Comparison of ENCODE assay signal across 18 cellular contexts in the genomic region with DNA sequence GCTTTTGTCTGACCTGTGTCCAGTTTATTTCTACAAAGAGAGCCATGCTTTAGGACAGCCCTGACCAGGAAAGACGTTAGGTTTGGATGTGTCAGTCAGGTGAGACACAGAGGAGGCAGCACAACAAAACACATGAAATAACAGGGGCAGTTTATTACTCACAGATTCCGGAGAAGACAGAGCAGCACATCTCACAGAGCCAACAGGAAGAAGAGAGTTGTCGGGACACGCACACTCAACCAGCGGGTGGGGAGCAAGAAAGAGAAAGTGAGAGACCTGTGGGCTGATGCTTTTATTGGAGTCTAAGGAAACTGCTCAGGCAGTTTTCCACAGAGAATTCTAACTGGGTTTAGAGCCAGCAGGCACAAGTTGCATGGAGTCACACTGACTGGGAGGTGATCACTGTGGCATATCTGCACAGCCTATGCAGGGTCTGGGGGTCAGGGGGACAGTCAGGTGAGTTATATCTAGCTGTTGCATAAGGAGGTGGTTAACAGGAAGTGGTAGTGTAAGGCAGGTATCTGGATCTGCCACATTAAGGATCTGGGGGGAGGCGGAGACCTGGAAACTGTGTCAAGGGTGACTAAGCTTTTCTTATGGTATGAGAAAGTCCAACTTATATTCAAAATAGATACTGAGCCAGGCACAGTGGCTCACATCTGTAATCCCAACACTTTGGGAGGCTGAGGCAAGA. TPM values are rescaled to one million over a fixed set of nuclear protein-coding genes. Genes with fewer than 3 reads are reported as not detected.
A peak's percentile ranks its signal among the peaks of the same experiment; 100 is the strongest.
DNase-seq lines count a peak whose midpoint lies in the region; ATAC-seq and TF ChIP-seq lines count a peak whose summit lies in the region.
"Had no signal": no experiment of that assay in that cellular context is flagged by ENCODE, and none has a peak within 500 bp of the region (broad histone marks: within the 10 kb centered on the region; RNA-seq: fewer than 3 reads in every experiment).

No MANE protein-coding gene starts in this region.

- intact Hi-C loops in ovary (cut with DNase I) (no loop called here), upper lobe of right lung (cut with DNase I) (no loop called here)

- TF ChIP-seq CTCF in ovary (IDR thresholded peaks at IDR 0.05) (no peak), upper lobe of right lung (IDR thresholded peaks at IDR 0.05) (no peak)

- H3K4me1 Mint-ChIP-seq in activated naive CD8-positive, alpha-beta T cell treated with anti-CD3 and anti-CD28 coated beads for 36 hours, result peaks cover 5% of the 10 kb centered on the region

- H3K4me1 ChIP-seq in ovary (ENCODE audit: insufficient read depth) (no peaks in the 10 kb centered on the region), upper lobe of right lung (no peaks in the 10 kb centered on the region)
- H3K4me1 ChIP-seq: pancreas had no signal

- in situ Hi-C loops in KBM-7 (cut with MboI; ENCODE audit: low pct_unique_long_range_greater_than_20kb, low sequenced_read_pairs), result no loop called here

- peaks cover 2% of the 10 kb centered on the region for H3K36me3 Mint-ChIP-seq in activated naive CD8-positive, alpha-beta T cell treated with anti-CD3 and anti-CD28 coated beads for 36 hours

- H3K9me3 Mint-ChIP-seq in activated naive CD8-positive, alpha-beta T cell treated with anti-CD3 and anti-CD28 coated beads for 36 hours, result peaks cover 10% of the 10 kb centered on the region

- peaks cover 21% of the 10 kb centered on the region for H3K27me3 Mint-ChIP-seq in activated naive CD8-positive, alpha-beta T cell treated with anti-CD3 and anti-CD28 coated beads for 36 hours

- no peak overlapping the region for H3K4me3 ChIP-seq in ovary
- H3K4me3 ChIP-seq in upper lobe of right lung, result no peak overlapping the region
- H3K4me3 ChIP-seq: adrenal gland, pancreas, SJSA1 had no signal

- H3K27ac ChIP-seq in ovary, result no peak overlapping the region
- no peak overlapping the region for H3K27ac ChIP-seq in upper lobe of right lung
- H3K27ac ChIP-seq: adrenal gland, pancreas, SJSA1 had no signal

- H3K4me3 Mint-ChIP-seq in activated naive CD8-positive, alpha-beta T cell treated with anti-CD3 and anti-CD28 coated beads for 36 hours, result peak overlapping the region; percentile 11
- H3K4me3 Mint-ChIP-seq: activated CD8-positive, alpha-beta T cell treated with anti-CD3 and anti-CD28 coated beads, Interleukin-2, amount 10 ng/mL, durations not matched to agents 7 days and 5 days had no signal

- H3K9me3 ChIP-seq in ovary (no peaks in the 10 kb centered on the region), upper lobe of right lung (no peaks in the 10 kb centered on the region)
- H3K9me3 ChIP-seq: adrenal gland, pancreas, SJSA1 had no signal

- DNase-seq in CMK (ENCODE audit: low read depth), result peak; percentile 54
- peak; percentile 92 for DNase-seq in KBM-7
- peak; percentile 18 for DNase-seq in activated naive CD8-positive, alpha-beta T cell treated with anti-CD3 and anti-CD28 coated beads for 36 hours
- DNase-seq in glomerular visceral epithelial cell (ENCODE audit: extremely low spot score), result peak; percentile 23
- DNase-seq in ovary, result no peak
- DNase-seq in upper lobe of right lung, result no peak
- no peak for DNase-seq in NCI-H1105 (lab: John Stamatoyannopoulos, UW)
- DNase-seq: activated CD8-positive, alpha-beta T cell treated with anti-CD3 and anti-CD28 coated beads, Interleukin-2, amount 10 ng/mL, durations not matched to agents 7 days and 5 days; adrenal gland; left cardiac atrium; NCI-H1436 treated with DMSO at 0.1 percent for 48 hours; NCI-H345; pancreas; stimulated activated naive CD8-positive, alpha-beta T cell treated with anti-CD3 and anti-CD28 coated beads, Interleukin-15, Interleukin-2, amounts not matched to agents 100 U/mL and 50 U/mL, for 24 hours had no signal

- TF ChIP-seq EP300 in ovary (IDR thresholded peaks at IDR 0.05), result no peak

- TF ChIP-seq POLR2A in ovary (IDR thresholded peaks at IDR 0.05), result no peak

- ATAC-seq in upper lobe of right lung (no peak), HG02610 (IDR thresholded peaks at IDR 0.05; ENCODE audit: unreplicated experiment) (no peak)
- ATAC-seq: activated CD8-positive, alpha-beta T cell treated with anti-CD3 and anti-CD28 coated beads, Interleukin-2, amount 10 ng/mL, durations not matched to agents 7 days and 5 days; left cardiac atrium; pancreas; stimulated activated naive CD8-positive, alpha-beta T cell treated with anti-CD3 and anti-CD28 coated beads, Interleukin-15, Interleukin-2, amounts not matched to agents 100 U/mL and 50 U/mL, for 24 hours had no signal

- peak overlapping the region; percentile 65 for H3K27ac Mint-ChIP-seq in activated naive CD8-positive, alpha-beta T cell treated with anti-CD3 and anti-CD28 coated beads for 36 hours
- H3K27ac Mint-ChIP-seq: activated CD8-positive, alpha-beta T cell treated with anti-CD3 and anti-CD28 coated beads, Interleukin-2, amount 10 ng/mL, durations not matched to agents 7 days and 5 days had no signal

- H3K27me3 ChIP-seq in ovary, result no peaks in the 10 kb centered on the region
- no peaks in the 10 kb centered on the region for H3K27me3 ChIP-seq in upper lobe of right lung
- H3K27me3 ChIP-seq: adrenal gland, pancreas, SJSA1 had no signal

- H3K36me3 ChIP-seq in ovary (no peaks in the 10 kb centered on the region), upper lobe of right lung (no peaks in the 10 kb centered on the region)
- H3K36me3 ChIP-seq: adrenal gland, pancreas, SJSA1 had no signal

- 44 to 52% (median 51%) methylated on average over 6 of the region's 6 CpGs for WGBS in ovary, 3 donors

RNA-seq across cellular contexts. Expression of a gene that starts 24.1 kb away (rescaled TPM):
- not detected for total RNA-seq in activated naive CD8-positive, alpha-beta T cell treated with anti-CD3 and anti-CD28 coated beads for 36 hours
- total RNA-seq in ovary (under 1 TPM in 1 of 7 donors, not detected in 6; 0.60 TPM), upper lobe of right lung (0.35 TPM)
- polyA plus RNA-seq in ovary, result not detected
- total RNA-seq: activated CD8-positive, alpha-beta T cell treated with anti-CD3 and anti-CD28 coated beads, Interleukin-2, amount 10 ng/mL, durations not matched to agents 7 days and 5 days; cerebellum; left cardiac atrium; pancreas; ureter had no signal
- polyA plus RNA-seq: pancreas had no signal

RNA-seq across cellular contexts. Expression of a gene that starts 53.3 kb away (rescaled TPM):
- total RNA-seq in activated naive CD8-positive, alpha-beta T cell treated with anti-CD3 and anti-CD28 coated beads for 36 hours, result 10 to 100 TPM in 1 of 2 experiments, 1 to 10 TPM in 1; 9.9 to 10.2 TPM
- total RNA-seq in ovary, result 10 to 100 TPM in 2 of 7 donors, 1 to 10 TPM in 5; 8.4 to 16.1 (median 9.7) TPM
- 1 to 10 TPM; 5.6 to 6.3 TPM for polyA plus RNA-seq in ovary
- 9.6 TPM for total RNA-seq in upper lobe of right lung

RNA-seq across cellular contexts. Expression of a gene that starts 59.7 kb away (rescaled TPM):
- not detected for total RNA-seq in activated naive CD8-positive, alpha-beta T cell treated with anti-CD3 and anti-CD28 coated beads for 36 hours
- total RNA-seq in ovary, result under 1 TPM in 1 of 7 donors, not detected in 6; 0.57 TPM
- polyA plus RNA-seq in ovary, result not detected
- not detected for total RNA-seq in upper lobe of right lung
- total RNA-seq: activated CD8-positive, alpha-beta T cell treated with anti-CD3 and anti-CD28 coated beads, Interleukin-2, amount 10 ng/mL, durations not matched to agents 7 days and 5 days; adrenal gland; cerebellum; left cardiac atrium; ureter had no signal
- polyA plus RNA-seq: adrenal gland had no signal

Comparison
In these comparisons a context has a peak if more than half of its experiments do, and no peak if none do; other contexts are left out.
1. DNase-seq: peak in CMK (single experiment), KBM-7 (single experiment), activated naive CD8-positive, alpha-beta T cell treated with anti-CD3 and anti-CD28 coated beads for 36 hours (single experiment) and glomerular visceral epithelial cell (single experiment); none in ovary (0 of 5), upper lobe of right lung (single experiment) and NCI-H1105 (single experiment).